In the genomic region with DNA sequence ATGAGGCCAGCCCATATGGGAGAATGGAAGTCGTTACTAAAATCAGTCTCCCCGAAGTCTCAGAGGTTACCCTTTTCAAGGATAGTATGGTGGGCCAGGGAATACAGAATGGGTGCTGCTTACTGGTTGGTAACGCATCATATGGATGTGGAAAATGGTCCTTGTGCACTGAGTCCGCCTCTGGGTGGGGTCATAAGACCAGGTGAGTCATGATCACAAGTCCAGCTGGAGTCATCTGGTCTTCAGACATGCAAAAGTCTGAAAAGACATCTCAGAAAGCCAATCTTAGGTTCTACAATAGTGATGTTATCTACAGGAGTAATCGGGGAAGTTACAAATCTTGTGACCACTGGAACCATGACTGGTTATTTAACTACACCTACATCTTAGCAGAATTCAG, we compare ENCODE assay signal across 1 cellular context.
TF ChIP-seq lines count a peak whose summit lies in the region.

No MANE protein-coding gene starts in this region.

TF ChIP-seq in HCT116, 20 proteins besides CTCF, POLR2A, EP300 and RAD21 (continued from another document):
- no peak for TF ChIP-seq CEBPB (IDR thresholded peaks at IDR 0.05; ENCODE audit: low read depth)
- TF ChIP-seq, protein P1, sequence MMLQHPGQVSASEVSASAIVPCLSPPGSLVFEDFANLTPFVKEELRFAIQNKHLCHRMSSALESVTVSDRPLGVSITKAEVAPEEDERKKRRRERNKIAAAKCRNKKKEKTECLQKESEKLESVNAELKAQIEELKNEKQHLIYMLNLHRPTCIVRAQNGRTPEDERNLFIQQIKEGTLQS (IDR thresholded peaks at IDR 0.05): no peak
- TF ChIP-seq CBX3 (IDR thresholded peaks at IDR 0.05; ENCODE audit: low read depth): no peak
- TF ChIP-seq SIN3A (IDR thresholded peaks at IDR 0.05; ENCODE audit: low read depth): no peak
- TF ChIP-seq, protein P2, sequence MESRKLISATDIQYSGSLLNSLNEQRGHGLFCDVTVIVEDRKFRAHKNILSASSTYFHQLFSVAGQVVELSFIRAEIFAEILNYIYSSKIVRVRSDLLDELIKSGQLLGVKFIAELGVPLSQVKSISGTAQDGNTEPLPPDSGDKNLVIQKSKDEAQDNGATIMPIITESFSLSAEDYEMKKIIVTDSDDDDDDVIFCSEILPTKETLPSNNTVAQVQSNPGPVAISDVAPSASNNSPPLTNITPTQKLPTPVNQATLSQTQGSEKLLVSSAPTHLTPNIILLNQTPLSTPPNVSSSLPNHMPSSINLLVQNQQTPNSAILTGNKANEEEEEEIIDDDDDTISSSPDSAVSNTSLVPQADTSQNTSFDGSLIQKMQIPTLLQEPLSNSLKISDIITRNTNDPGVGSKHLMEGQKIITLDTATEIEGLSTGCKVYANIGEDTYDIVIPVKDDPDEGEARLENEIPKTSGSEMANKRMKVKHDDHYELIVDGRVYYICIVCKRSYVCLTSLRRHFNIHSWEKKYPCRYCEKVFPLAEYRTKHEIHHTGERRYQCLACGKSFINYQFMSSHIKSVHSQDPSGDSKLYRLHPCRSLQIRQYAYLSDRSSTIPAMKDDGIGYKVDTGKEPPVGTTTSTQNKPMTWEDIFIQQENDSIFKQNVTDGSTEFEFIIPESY (IDR thresholded peaks at IDR 0.05; ENCODE audit: extremely low read depth, insufficient replicate concordance, low read length): no peak
- no peak for TF ChIP-seq YY1 (IDR thresholded peaks at IDR 0.05; ENCODE audit: extremely low read depth, insufficient replicate concordance, low read depth, low read length)
- no peak for TF ChIP-seq TCF7L2 (IDR thresholded peaks at IDR 0.05; ENCODE audit: borderline replicate concordance, extremely low read depth, insufficient read depth, insufficient read length)
- no peak for TF ChIP-seq ZNF274 (IDR thresholded peaks at IDR 0.05; ENCODE audit: low read depth, low read length)
- no peak for TF ChIP-seq EZH2phosphoT487 (IDR thresholded peaks at IDR 0.05; ENCODE audit: borderline replicate concordance)
- TF ChIP-seq POLR2AphosphoS5 (IDR thresholded peaks at IDR 0.05; ENCODE audit: low read depth, low read length): no peak
- TF ChIP-seq EZH2 (IDR thresholded peaks at IDR 0.05): no peak
- no peak for TF ChIP-seq EGR1 (IDR thresholded peaks at IDR 0.05; ENCODE audit: low read depth)
- TF ChIP-seq, protein P3, sequence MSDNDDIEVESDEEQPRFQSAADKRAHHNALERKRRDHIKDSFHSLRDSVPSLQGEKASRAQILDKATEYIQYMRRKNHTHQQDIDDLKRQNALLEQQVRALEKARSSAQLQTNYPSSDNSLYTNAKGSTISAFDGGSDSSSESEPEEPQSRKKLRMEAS (IDR thresholded peaks at IDR 0.05): no peak
